14 cellular contexts compared by ENCODE assay signal in genomic region chr3:45508659-45509037, GRCh38.
DNase-seq lines count a peak whose midpoint lies in the region; FAIRE-seq and TF ChIP-seq lines count a peak whose summit lies in the region.
"Had no signal": no experiment of that assay in that cellular context is flagged by ENCODE, and none has a peak within 500 bp of the region (broad histone marks: within the 10 kb centered on the region; RNA-seq: fewer than 3 reads in every experiment).

No MANE protein-coding gene starts in this region.

- peak overlapping the region; percentile 36 to 56 for H3K4me2 ChIP-seq in H1 (ENCODE audit: insufficient read depth in 1 of 2, low read depth in 2 of 2, low read length in 2 of 2)
- H3K4me2 ChIP-seq: PC-9 had no signal

- H3K9ac ChIP-seq in H1 (replicated peaks in 1 of 4; ENCODE audit: extremely low read depth in 1 of 4, low read depth in 3 of 4, low read length in 3 of 4) = 0 out of 7 replicates have a peak overlapping the region, but pooled peaks of 1 of the 4 experiments have one; percentile 22
- H3K9ac ChIP-seq: BLaER1 had no signal

- H2BK20ac ChIP-seq in H1 (ENCODE audit: low read length) = peak overlapping the region; percentile 83; the same call in 1 of the 2 replicates

- intact Hi-C loops in transverse colon (cut with DNase I; ENCODE audit: low total_unique reads) = no loop called here

- H4K5ac ChIP-seq in H1 (ENCODE audit: insufficient read length, low read depth, low read length) = no peak overlapping the region

- no peak for TF ChIP-seq EP300 in H1 (IDR thresholded peaks at IDR 0.05; ENCODE audit: borderline replicate concordance in 1 of 2, low read depth in 2 of 2, low read length in 2 of 2)
- no peak for TF ChIP-seq EP300 in transverse colon (IDR thresholded peaks at IDR 0.05; ENCODE audit: low read depth)

- H2AK5ac ChIP-seq in H1 (ENCODE audit: low read depth, low read length) = peak overlapping the region; percentile 61

- no peak overlapping the region for H3K4ac ChIP-seq in H1 (replicated peaks; ENCODE audit: insufficient read length, low read depth, low read length)

- peak overlapping the region; percentile 64; the same call in 1 of the 2 replicates for H2BK12ac ChIP-seq in H1 (ENCODE audit: low read depth, low read length)

- no peaks in the 10 kb centered on the region for H3K27me3 ChIP-seq in H1 (replicated peaks in 1 of 4; ENCODE audit: control insufficient read depth in 3 of 4, extremely low read depth in 1 of 4, insufficient read depth in 3 of 4, low read length in 3 of 4)
- no peaks in the 10 kb centered on the region for H3K27me3 ChIP-seq in transverse colon
- H3K27me3 ChIP-seq: BLaER1, right atrium auricular region had no signal

- POLR2A ChIA-PET in H1 (lab: Charles Lee; ENCODE audit: partially characterized antibody) = interaction anchor here (1.3 kb wide), 2 partner anchors 10 to 113 kb away, joined by 3 to 5 read pairs; no protein-coding TSS in a partner anchor

- no peaks in the 10 kb centered on the region for H3K79me2 ChIP-seq in H1 (ENCODE audit: control insufficient read depth in 1 of 2, insufficient read depth in 2 of 2, low read length in 2 of 2)

- no peak overlapping the region for H4K8ac ChIP-seq in H1 (ENCODE audit: extremely low read depth, insufficient read depth, low read length)

- H3K56ac ChIP-seq in H1 (replicated peaks; ENCODE audit: insufficient read length, low read depth, low read length) = peak overlapping the region; percentile 27

- peak overlapping the region; percentile 92 for H4K91ac ChIP-seq in H1 (replicated peaks; ENCODE audit: insufficient read length, low read length)

- 0 out of 2 replicates have a peak overlapping the region, but pooled peaks have one; percentile 9 for H2BK15ac ChIP-seq in H1 (ENCODE audit: low read length)

- H2BK120ac ChIP-seq in H1 (replicated peaks; ENCODE audit: low read depth, low read length) = no peak overlapping the region

- H3K23me2 ChIP-seq in H1 (ENCODE audit: low read depth, low read length) = no peaks in the 10 kb centered on the region; the same call in 1 of the 2 replicates

- peak overlapping the region; percentile 67 for H3K27ac ChIP-seq in KOPT-K1 (ENCODE audit: low read depth, low read length, poor library complexity, severe bottlenecking)
- peak overlapping the region; percentile 37; the same call in 1 of the 2 replicates for H3K27ac ChIP-seq in H1 (ENCODE audit: low read depth, low read length)
- peak overlapping the region; percentile 82 for H3K27ac ChIP-seq in mesodermal cell (ENCODE audit: low read depth, low read length, severe bottlenecking)
- peak overlapping the region in 3 of 4 donors; percentile 35 to 48 (median 40) for H3K27ac ChIP-seq in transverse colon
- no peak overlapping the region for H3K27ac ChIP-seq in coronary artery
- H3K27ac ChIP-seq: BLaER1, PC-9, right atrium auricular region had no signal

- H3K14ac ChIP-seq in H1 (ENCODE audit: insufficient read length) = no peak overlapping the region

- no peak for DNase-seq in H1 (ENCODE audit: low read depth in 1 of 2, low spot score in 2 of 2)
- DNase-seq in transverse colon = no peak
- no peak for DNase-seq in coronary artery (ENCODE audit: low spot score)
- no peak for DNase-seq in NCI-H510A (lab: John Stamatoyannopoulos, UW)
- no peak for DNase-seq in AG08395 (ENCODE audit: low spot score)
- DNase-seq: activated CD4-positive, alpha-beta T cell treated with anti-CD3 and anti-CD28 coated beads for 4 hours; activated effector memory CD4-positive, alpha-beta T cell treated with Interleukin-2 at 50 U/mL for 16 hours; mucosa of descending colon; NCI-H748 treated with DMSO at 0.1 percent for 48 hours; PC-9 had no signal

- H3K4me1 ChIP-seq in H1 (replicated peaks in 1 of 4; ENCODE audit: control insufficient read depth in 3 of 4, insufficient read depth in 4 of 4, low read length in 3 of 4) = peaks cover 11 to 32% (median 22%) of the 10 kb centered on the region in 4 experiments; a peak in 6 of 7 replicates
- peaks cover 24% of the 10 kb centered on the region for H3K4me1 ChIP-seq in mesodermal cell (ENCODE audit: control insufficient read depth, insufficient read depth, low read length, poor library complexity, severe bottlenecking)
- no peaks in the 10 kb centered on the region for H3K4me1 ChIP-seq in transverse colon
- H3K4me1 ChIP-seq: right atrium auricular region had no signal

- H3K23ac ChIP-seq in H1 (ENCODE audit: insufficient read length) = no peak overlapping the region

- no peak overlapping the region for H2AFZ ChIP-seq in H1 (ENCODE audit: low read length)
- H2AFZ ChIP-seq: PC-9 had no signal

- no peaks in the 10 kb centered on the region for H3K79me1 ChIP-seq in H1 (ENCODE audit: low read depth, low read length)

- peak overlapping the region; percentile 68; the same call in 1 of the 2 replicates for H3K18ac ChIP-seq in H1 (ENCODE audit: extremely low read depth, low read length)

- TF ChIP-seq RAD21 in H1 (IDR thresholded peaks at IDR 0.05 in 1 of 2, conservative IDR thresholded peaks at IDR 0.05 in 1 of 2; ENCODE audit: low read depth in 2 of 2, low read length in 2 of 2) = no peak

- CTCF ChIA-PET in H1 (lab: Charles Lee; ENCODE audit: partially characterized antibody) = interaction anchor here (0.6 to 7.0 kb wide), 23 partner anchors 8 to 471 kb away, joined by 3 to 65 read pairs (median 6); partner anchors contain the start of gene TMEM158

- TF ChIP-seq CTCF in H1 (IDR thresholded peaks at IDR 0.05; ENCODE audit: control extremely low read depth in 1 of 3, insufficient read depth in 1 of 3, low read depth in 1 of 3, low read length in 3 of 3) (no peak), transverse colon (IDR thresholded peaks at IDR 0.05) (no peak), coronary artery (IDR thresholded peaks at IDR 0.05) (no peak)

- H3K9me3 ChIP-seq in KOPT-K1 (ENCODE audit: insufficient read depth, low read length, poor library complexity, severe bottlenecking) (no peaks in the 10 kb centered on the region), H1 (ENCODE audit: insufficient read depth in 2 of 2, low read depth in 1 of 2, low read length in 1 of 2) (no peaks in the 10 kb centered on the region), mesodermal cell (ENCODE audit: control insufficient read depth, low read length) (no peaks in the 10 kb centered on the region), transverse colon (no peaks in the 10 kb centered on the region)
- H3K9me3 ChIP-seq: BLaER1, mucosa of descending colon, right atrium auricular region had no signal

- no peaks in the 10 kb centered on the region for H4K20me1 ChIP-seq in H1 (replicated peaks in 1 of 2; ENCODE audit: control insufficient read depth in 1 of 2, insufficient read depth in 2 of 2, low read length in 2 of 2)

- in situ Hi-C loops in transverse colon (cut with MboI; ENCODE audit: low pct_ligation_motif_present in 1 of 4, low pct_unique_long_range_greater_than_20kb in 1 of 4, low sequenced_read_pairs in 3 of 4) = loop anchor here in 1 of 4 donors (5.0 to 10.0 kb wide), 3 partner anchors 154 to 471 kb away; partner anchors contain the start of gene TMEM158

- peak overlapping the region; percentile 69; the same call in 1 of the 2 replicates for H2BK5ac ChIP-seq in H1 (ENCODE audit: low read depth, low read length)

- H3K4me3 ChIP-seq in H1 (ENCODE audit: extremely low read depth in 1 of 4, insufficient read depth in 2 of 4, low read depth in 3 of 4, low read length in 4 of 4) (no peak overlapping the region; a peak in 1 of 8 replicates), mesodermal cell (ENCODE audit: extremely low read depth, insufficient read depth, low read length, poor library complexity, severe bottlenecking) (no peak overlapping the region), transverse colon (no peak overlapping the region), coronary artery (no peak overlapping the region)
- H3K4me3 ChIP-seq: BLaER1, mucosa of descending colon, PC-9, right atrium auricular region had no signal

- no peak for FAIRE-seq in H1 (lab: Jason Lieb, UNC)

- TF ChIP-seq POLR2A in H1 (IDR thresholded peaks at IDR 0.05; ENCODE audit: control extremely low read depth in 1 of 2, low read depth in 2 of 2, low read length in 2 of 2) (no peak), transverse colon (IDR thresholded peaks at IDR 0.05) (no peak)

- H3K36me3 ChIP-seq in KOPT-K1 (ENCODE audit: insufficient read depth, low read length) = peaks cover 12% of the 10 kb centered on the region
- H3K36me3 ChIP-seq in H1 (ENCODE audit: control insufficient read depth in 2 of 4, insufficient read depth in 4 of 4, low read length in 3 of 4) = peaks cover 0 to 2% (median 0%) of the 10 kb centered on the region in 4 experiments; a peak in 1 of 8 replicates
- no peaks in the 10 kb centered on the region for H3K36me3 ChIP-seq in mesodermal cell (ENCODE audit: control insufficient read depth, insufficient read depth, low read length)
- H3K36me3 ChIP-seq in transverse colon = no peaks in the 10 kb centered on the region

TF ChIP-seq in H1, 55 proteins besides CTCF, POLR2A, EP300 and RAD21 (continues in another document):
- TF ChIP-seq PHF8 (conservative IDR thresholded peaks at IDR 0.05; ENCODE audit: low read depth, low read length) (no peak), NANOG (IDR thresholded peaks at IDR 0.05; ENCODE audit: insufficient read depth, low read depth, low read length, poor library complexity, severe bottlenecking) (no peak), RBBP5 (IDR thresholded peaks at IDR 0.05; ENCODE audit: borderline replicate concordance, low read depth, low read length) (no peak), CREB1 (IDR thresholded peaks at IDR 0.05) (no peak), JUN (IDR thresholded peaks at IDR 0.05; ENCODE audit: low read depth, low read length) (no peak), EGR1 (IDR thresholded peaks at IDR 0.05; ENCODE audit: borderline replicate concordance, low read depth, low read length) (no peak), USF2 (IDR thresholded peaks at IDR 0.05; ENCODE audit: low read length) (no peak), TAF7 (optimal IDR thresholded peaks at IDR 0.05; ENCODE audit: borderline replicate concordance, low read depth, low read length) (no peak), HDAC2 (IDR thresholded peaks at IDR 0.05; ENCODE audit: borderline replicate concordance in 1 of 2, low read depth in 2 of 2, low read length in 2 of 2) (no peak), KDM4A (IDR thresholded peaks at IDR 0.05; ENCODE audit: low read depth, low read length, severe bottlenecking) (no peak), SAP30 (IDR thresholded peaks at IDR 0.05; ENCODE audit: insufficient read depth, insufficient replicate concordance, low read length) (no peak), SP1 (IDR thresholded peaks at IDR 0.05; ENCODE audit: low read depth, low read length) (no peak), TEAD4 (IDR thresholded peaks at IDR 0.05; ENCODE audit: low read depth, low read length) (no peak), SIRT6 (IDR thresholded peaks at IDR 0.05; ENCODE audit: low read length) (no peak)

Comparison
In these comparisons a context has a peak if more than half of its experiments do, and no peak if none do; other contexts are left out.
1. H3K27ac ChIP-seq: peak in KOPT-K1 (single experiment), H1 (single experiment), mesodermal cell (single experiment) and transverse colon (3 of 4); none in coronary artery (0 of 2).